Comparison of ENCODE assay signal across 27 cellular contexts in genomic region chr12:124022161-124022560, GRCh38.
"Had no signal": no experiment of that assay in that cellular context is flagged by ENCODE, and none has a peak within 500 bp of the region (broad histone marks: within the 10 kb centered on the region; RNA-seq: fewer than 3 reads in every experiment).

No MANE protein-coding gene starts in this region.

- H3K4me3 ChIP-seq: heart left ventricle, left lung, lung, mucosa of descending colon, ovary, prostate gland, sigmoid colon, spleen, testis, tibial artery, upper lobe of right lung had no signal

- H3K27me3 ChIP-seq: heart left ventricle, left lung, ovary, sigmoid colon, spleen, testis, tibial artery, upper lobe of right lung had no signal

- H3K9me3 ChIP-seq: left lung, mucosa of descending colon, ovary, prostate gland, sigmoid colon, spleen, testis, tibial artery, upper lobe of right lung had no signal

- H3K4me1 Mint-ChIP-seq: immature natural killer cell; stimulated activated effector memory CD8-positive, alpha-beta T cell treated with anti-CD3 and anti-CD28 coated beads, Interleukin-12 subunit alpha, Interleukin-12 subunit beta, amount 100 ng/mL, for 72 hours; stimulated activated naive CD8-positive, alpha-beta T cell treated with anti-CD3 and anti-CD28 coated beads, Interleukin-15, amount 100 ng/mL, for 72 hours had no signal

- H3K4me3 Mint-ChIP-seq: immature natural killer cell; memory B cell; naive thymus-derived CD4-positive, alpha-beta T cell; natural killer cell treated with Interleukin-12 subunit alpha and Interleukin-12 subunit beta and Interleukin-15 and Interleukin-18, amount 100 ng/mL, for 72 hours; stimulated activated effector memory CD8-positive, alpha-beta T cell treated with anti-CD3 and anti-CD28 coated beads, Interleukin-12 subunit alpha, Interleukin-12 subunit beta, amount 100 ng/mL, for 72 hours; stimulated activated naive CD8-positive, alpha-beta T cell treated with anti-CD3 and anti-CD28 coated beads, Interleukin-15, amount 100 ng/mL, for 72 hours had no signal

- DNase-seq: heart left ventricle; hypothalamus; immature natural killer cell; kidney; left colon; left lung; midbrain; mucosa of descending colon; naive thymus-derived CD4-positive, alpha-beta T cell; ovary; retina; right cardiac atrium; small intestine; spleen; stimulated activated CD4-positive, alpha-beta T cell treated with anti-CD3 and anti-CD28 coated beads, Interleukin-4, amount 100 ng/mL, for 24 hours; stimulated activated naive CD4-positive, alpha-beta T cell treated with Interleukin-2 at 50 U/mL for 16 hours; stimulated activated naive CD8-positive, alpha-beta T cell treated with anti-CD3 and anti-CD28 coated beads, Interleukin-15, amount 100 ng/mL, for 72 hours; testis; tibial artery; trophoblast cell; upper lobe of right lung had no signal

- H3K27me3 Mint-ChIP-seq: memory B cell; natural killer cell treated with Interleukin-12 subunit alpha and Interleukin-12 subunit beta and Interleukin-15 and Interleukin-18, amount 100 ng/mL, for 72 hours had no signal

- H3K4me1 ChIP-seq: left lung, prostate gland, spleen had no signal

- H3K36me3 Mint-ChIP-seq: naive thymus-derived CD4-positive, alpha-beta T cell; natural killer cell treated with Interleukin-12 subunit alpha and Interleukin-12 subunit beta and Interleukin-15 and Interleukin-18, amount 100 ng/mL, for 72 hours; stimulated activated effector memory CD8-positive, alpha-beta T cell treated with anti-CD3 and anti-CD28 coated beads, Interleukin-12 subunit alpha, Interleukin-12 subunit beta, amount 100 ng/mL, for 72 hours had no signal

- H3K27ac Mint-ChIP-seq: immature natural killer cell; memory B cell; natural killer cell treated with Interleukin-12 subunit alpha and Interleukin-12 subunit beta and Interleukin-15 and Interleukin-18, amount 100 ng/mL, for 72 hours; stimulated activated effector memory CD8-positive, alpha-beta T cell treated with anti-CD3 and anti-CD28 coated beads, Interleukin-12 subunit alpha, Interleukin-12 subunit beta, amount 100 ng/mL, for 72 hours had no signal

- H3K36me3 ChIP-seq: heart left ventricle, left lung, ovary, prostate gland, sigmoid colon, spleen, tibial artery, upper lobe of right lung had no signal

- H3K9me3 Mint-ChIP-seq: immature natural killer cell; natural killer cell treated with Interleukin-12 subunit alpha and Interleukin-12 subunit beta and Interleukin-15 and Interleukin-18, amount 100 ng/mL, for 72 hours; stimulated activated effector memory CD8-positive, alpha-beta T cell treated with anti-CD3 and anti-CD28 coated beads, Interleukin-12 subunit alpha, Interleukin-12 subunit beta, amount 100 ng/mL, for 72 hours; stimulated activated naive CD8-positive, alpha-beta T cell treated with anti-CD3 and anti-CD28 coated beads, Interleukin-15, amount 100 ng/mL, for 72 hours had no signal

- H3K27ac ChIP-seq: heart left ventricle, left lung, ovary, prostate gland, sigmoid colon, spleen, testis, tibial artery, upper lobe of right lung had no signal
